Comparison of ENCODE assay signal across 8 cellular contexts in genomic region chr11:128884703-128885338, GRCh38. TPM values are rescaled to one million over a fixed set of nuclear protein-coding genes. Genes with fewer than 3 reads are reported as not detected.
A peak's percentile ranks its signal among the peaks of the same experiment; 100 is the strongest.
DNase-seq lines count a peak whose midpoint lies in the region; ATAC-seq, FAIRE-seq and TF ChIP-seq lines count a peak whose summit lies in the region.

No MANE protein-coding gene starts in this region.

- TF ChIP-seq EP300 in esophagus muscularis mucosa (IDR thresholded peaks at IDR 0.05): no peak

- ATAC-seq in HG03175 (IDR thresholded peaks at IDR 0.05; ENCODE audit: unreplicated experiment): peak; percentile 91
- ATAC-seq in activated CD8-positive, alpha-beta T cell treated with anti-CD3 and anti-CD28 coated beads for 36 hours: peak; percentile 84
- peak; percentile 75 to 83 for ATAC-seq in naive thymus-derived CD8-positive, alpha-beta T cell

- DNase-seq in COR-L47 (lab: John Stamatoyannopoulos, UW) (peak; percentile 52), GM19239 (ENCODE audit: insufficient read length, low spot score) (peak; percentile 36), NCI-H510A (lab: John Stamatoyannopoulos, UW) (peak; percentile 41), esophagus muscularis mucosa (ENCODE audit: extremely low spot score) (no peak), uterus (peak; percentile 25 to 43)
- DNase-seq in activated CD8-positive, alpha-beta T cell treated with anti-CD3 and anti-CD28 coated beads for 36 hours: peak; percentile 67
- peak in 8 of 10 donors; percentile 33 to 71 (median 58) for DNase-seq in naive thymus-derived CD8-positive, alpha-beta T cell

- H3K9me3 Mint-ChIP-seq in activated CD8-positive, alpha-beta T cell treated with anti-CD3 and anti-CD28 coated beads for 36 hours: no peaks in the 10 kb centered on the region
- no peaks in the 10 kb centered on the region for H3K9me3 Mint-ChIP-seq in naive thymus-derived CD8-positive, alpha-beta T cell

- H3K27ac ChIP-seq in esophagus muscularis mucosa (replicated peaks in 1 of 4) (no peak overlapping the region), uterus (no peak overlapping the region)

- H3K27me3 Mint-ChIP-seq in activated CD8-positive, alpha-beta T cell treated with anti-CD3 and anti-CD28 coated beads for 36 hours: peaks cover 46% of the 10 kb centered on the region
- H3K27me3 Mint-ChIP-seq in naive thymus-derived CD8-positive, alpha-beta T cell: peaks cover 28 to 95% (median 65%) of the 10 kb centered on the region in 5 donors

- H3K4me3 ChIP-seq in esophagus muscularis mucosa (no peak overlapping the region), uterus (no peak overlapping the region)

- CTCF ChIA-PET in activated CD8-positive, alpha-beta T cell treated with anti-CD3 and anti-CD28 coated beads for 36 hours (lab: Charles Lee): interaction anchor here (0.7 to 6.3 kb wide), 50 partner anchors 8 to 866 kb away, joined by 3 to 283 read pairs (median 4); partner anchors contain the start of gene KCNJ1

- POLR2A ChIA-PET in activated CD8-positive, alpha-beta T cell treated with anti-CD3 and anti-CD28 coated beads for 36 hours (lab: Charles Lee): interaction anchor here (0.6 kb wide), 1 partner anchor 141 kb away, joined by 3 read pairs; no protein-coding TSS in a partner anchor
- POLR2A ChIA-PET in naive thymus-derived CD8-positive, alpha-beta T cell (lab: Charles Lee): interaction anchor here (0.9 kb wide), 1 partner anchor 34 kb away, joined by 5 read pairs; no protein-coding TSS in a partner anchor

- no peak overlapping the region for H3K4me3 Mint-ChIP-seq in activated CD8-positive, alpha-beta T cell treated with anti-CD3 and anti-CD28 coated beads for 36 hours
- no peak overlapping the region for H3K4me3 Mint-ChIP-seq in naive thymus-derived CD8-positive, alpha-beta T cell

- peak; percentile 78 for FAIRE-seq in GM19239 (lab: Jason Lieb, UNC)

- H3K4me1 Mint-ChIP-seq in activated CD8-positive, alpha-beta T cell treated with anti-CD3 and anti-CD28 coated beads for 36 hours (ENCODE audit: low read depth): peaks cover 4% of the 10 kb centered on the region
- H3K4me1 Mint-ChIP-seq in naive thymus-derived CD8-positive, alpha-beta T cell: peaks cover 0 to 11% (median 0%) of the 10 kb centered on the region in 4 donors

- H3K36me3 Mint-ChIP-seq in activated CD8-positive, alpha-beta T cell treated with anti-CD3 and anti-CD28 coated beads for 36 hours (ENCODE audit: low read depth): no peaks in the 10 kb centered on the region
- no peaks in the 10 kb centered on the region for H3K36me3 Mint-ChIP-seq in naive thymus-derived CD8-positive, alpha-beta T cell

- TF ChIP-seq POLR2A in esophagus muscularis mucosa (IDR thresholded peaks at IDR 0.05; ENCODE audit: low read depth) (no peak), uterus (IDR thresholded peaks at IDR 0.05) (no peak)

- peak; percentile 92 for TF ChIP-seq CTCF in activated CD8-positive, alpha-beta T cell treated with anti-CD3 and anti-CD28 coated beads for 36 hours (IDR thresholded peaks at IDR 0.05)
- TF ChIP-seq CTCF in esophagus muscularis mucosa (IDR thresholded peaks at IDR 0.05) (peak; percentile 86 to 87 (median 86)), uterus (IDR thresholded peaks at IDR 0.05) (peak; percentile 58 to 85 (median 78))

- H3K9me3 ChIP-seq in esophagus muscularis mucosa (no peaks in the 10 kb centered on the region), uterus (no peaks in the 10 kb centered on the region)

- H3K36me3 ChIP-seq in esophagus muscularis mucosa: no peaks in the 10 kb centered on the region
- no peaks in the 10 kb centered on the region for H3K36me3 ChIP-seq in uterus

- no peak overlapping the region for H3K27ac Mint-ChIP-seq in activated CD8-positive, alpha-beta T cell treated with anti-CD3 and anti-CD28 coated beads for 36 hours
- no peak overlapping the region for H3K27ac Mint-ChIP-seq in naive thymus-derived CD8-positive, alpha-beta T cell

- intact Hi-C loops in activated CD8-positive, alpha-beta T cell treated with anti-CD3 and anti-CD28 coated beads for 36 hours (cut with micrococcal nuclease): no loop called here
- intact Hi-C loops in esophagus muscularis mucosa (cut with DNase I): loop anchor here (2.0 to 10.0 kb wide), 2 partner anchors 72 to 450 kb away; no protein-coding TSS in a partner anchor
- intact Hi-C loops in uterus (cut with DNase I; ENCODE audit: low total_unique reads): loop anchor here (5.0 kb wide), 1 partner anchor 72 kb away; no protein-coding TSS in a partner anchor

- 29% methylated on average over 12 of the region's 12 CpGs for WGBS in esophagus muscularis mucosa

- peaks cover 0 to 48% (median 2%) of the 10 kb centered on the region in 4 donors for H3K27me3 ChIP-seq in esophagus muscularis mucosa
- no peaks in the 10 kb centered on the region for H3K27me3 ChIP-seq in uterus

- H3K4me1 ChIP-seq in esophagus muscularis mucosa: peaks cover 0 to under 1% (median 0%) of the 10 kb centered on the region in 4 donors
- H3K4me1 ChIP-seq in uterus: no peaks in the 10 kb centered on the region

RNA-seq across cellular contexts. Expression of gene KCNJ5, which starts 6.3 kb away (rescaled TPM):
- total RNA-seq in activated CD8-positive, alpha-beta T cell treated with anti-CD3 and anti-CD28 coated beads for 36 hours: not detected
- 1 to 10 TPM in 2 of 4 donors, under 1 TPM in 2; 0.80 to 3.8 (median 1.00) TPM for total RNA-seq in esophagus muscularis mucosa
- not detected for total RNA-seq in naive thymus-derived CD8-positive, alpha-beta T cell
- not detected for polyA plus RNA-seq in naive thymus-derived CD8-positive, alpha-beta T cell
- 1 to 10 TPM in 1 of 4 donors, under 1 TPM in 1, not detected in 2; 0.69 to 1.1 TPM for total RNA-seq in uterus

RNA-seq across cellular contexts. Expression of gene KCNJ1, which starts 17.7 kb away (rescaled TPM):
- not detected for total RNA-seq in activated CD8-positive, alpha-beta T cell treated with anti-CD3 and anti-CD28 coated beads for 36 hours
- total RNA-seq in esophagus muscularis mucosa (not detected), uterus (not detected)
- total RNA-seq in naive thymus-derived CD8-positive, alpha-beta T cell: not detected
- polyA plus RNA-seq in naive thymus-derived CD8-positive, alpha-beta T cell: not detected

RNA-seq across cellular contexts. Expression of gene TP53AIP1, which starts 57.9 kb away (rescaled TPM):
- total RNA-seq in activated CD8-positive, alpha-beta T cell treated with anti-CD3 and anti-CD28 coated beads for 36 hours: not detected
- total RNA-seq in esophagus muscularis mucosa (under 1 TPM in 1 of 4 donors, not detected in 3; 0.57 TPM), uterus (1 to 10 TPM in 1 of 4 donors, not detected in 3; 1.0 TPM)
- not detected for total RNA-seq in naive thymus-derived CD8-positive, alpha-beta T cell
- not detected for polyA plus RNA-seq in naive thymus-derived CD8-positive, alpha-beta T cell
